Comparison of ENCODE assay signal across 22 cellular contexts in the genomic region with DNA sequence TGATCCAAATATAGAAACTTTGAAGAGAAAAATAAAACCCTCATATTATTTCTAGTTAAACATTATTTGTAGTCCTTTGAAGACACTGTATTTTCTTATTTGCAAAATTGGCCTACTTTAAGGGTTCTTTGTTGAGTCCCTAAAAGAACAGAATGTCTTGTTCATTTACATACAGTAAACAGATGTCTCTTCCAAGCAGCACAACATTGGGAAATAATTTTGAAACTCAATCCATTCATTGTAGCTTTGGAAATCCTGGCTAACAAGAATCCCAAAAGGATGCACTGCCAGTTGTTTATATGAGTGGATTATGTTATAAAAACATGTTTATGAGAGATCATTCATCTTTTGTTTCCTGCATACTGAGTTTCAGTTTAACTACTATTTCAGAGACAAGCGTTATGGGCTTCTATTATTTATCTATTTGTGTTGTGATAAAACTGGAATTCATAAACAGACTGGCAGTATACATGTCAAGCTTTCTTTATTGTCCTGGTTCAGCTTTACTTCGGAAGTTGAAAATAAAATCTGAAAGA.
DNase-seq lines count a peak whose midpoint lies in the region; ATAC-seq and TF ChIP-seq lines count a peak whose summit lies in the region.
"Had no signal": no experiment of that assay in that cellular context is flagged by ENCODE, and none has a peak within 500 bp of the region (broad histone marks: within the 10 kb centered on the region; RNA-seq: fewer than 3 reads in every experiment).

No MANE protein-coding gene starts in this region.

- no peaks in the 10 kb centered on the region for H3K4me1 Mint-ChIP-seq in activated CD4-positive, alpha-beta memory T cell treated with anti-CD3 and anti-CD28 coated beads, Interleukin-2, amount 10 ng/mL, durations not matched to agents 7 days and 5 days
- H3K4me1 Mint-ChIP-seq: central memory CD8-positive, alpha-beta T cell; IgD-negative memory B cell; memory B cell; naive thymus-derived CD8-positive, alpha-beta T cell had no signal

- no peaks in the 10 kb centered on the region for H3K36me3 Mint-ChIP-seq in activated CD4-positive, alpha-beta memory T cell treated with anti-CD3 and anti-CD28 coated beads, Interleukin-2, amount 10 ng/mL, durations not matched to agents 7 days and 5 days (ENCODE audit: low read depth)
- H3K36me3 Mint-ChIP-seq: IgD-negative memory B cell; memory B cell; naive thymus-derived CD8-positive, alpha-beta T cell had no signal

- TF ChIP-seq POLR2A in esophagus squamous epithelium (IDR thresholded peaks at IDR 0.05) (no peak), sigmoid colon (IDR thresholded peaks at IDR 0.05) (no peak), uterus (IDR thresholded peaks at IDR 0.05) (no peak)

- H3K27me3 Mint-ChIP-seq in activated CD4-positive, alpha-beta memory T cell treated with anti-CD3 and anti-CD28 coated beads, Interleukin-2, amount 10 ng/mL, durations not matched to agents 7 days and 5 days = no peaks in the 10 kb centered on the region
- H3K27me3 Mint-ChIP-seq: central memory CD8-positive, alpha-beta T cell; IgD-negative memory B cell; memory B cell; naive thymus-derived CD8-positive, alpha-beta T cell had no signal

- H3K36me3 ChIP-seq in esophagus squamous epithelium = no peaks in the 10 kb centered on the region
- no peaks in the 10 kb centered on the region for H3K36me3 ChIP-seq in sigmoid colon
- H3K36me3 ChIP-seq in uterus = no peaks in the 10 kb centered on the region
- no peaks in the 10 kb centered on the region for H3K36me3 ChIP-seq in SJCRH30
- H3K36me3 ChIP-seq: heart right ventricle had no signal

- H3K27ac ChIP-seq in esophagus squamous epithelium (peak overlapping the region in 3 of 4 donors; percentile 65 to 81 (median 80)), right cardiac atrium (ENCODE audit: low read length) (no peak overlapping the region), sigmoid colon (peak overlapping the region; percentile 57 to 62 (median 59)), uterus (peak overlapping the region; percentile 74 to 83), SJCRH30 (no peak overlapping the region)
- H3K27ac ChIP-seq: HL-60 had no signal

- H3K27ac Mint-ChIP-seq in activated CD4-positive, alpha-beta memory T cell treated with anti-CD3 and anti-CD28 coated beads, Interleukin-2, amount 10 ng/mL, durations not matched to agents 7 days and 5 days = no peak overlapping the region
- H3K27ac Mint-ChIP-seq: IgD-negative memory B cell; memory B cell; naive thymus-derived CD8-positive, alpha-beta T cell had no signal

- DNase-seq in esophagus squamous epithelium (lab: John Stamatoyannopoulos, UW) (no peak), right cardiac atrium (no peak), sigmoid colon (no peak), uterus (peak in 1 of 2 donors; percentile 22), SJCRH30 (no peak), NCI-H1930 (lab: John Stamatoyannopoulos, UW) (no peak)
- no peak for DNase-seq in activated CD4-positive, alpha-beta memory T cell treated with anti-CD3 and anti-CD28 coated beads, Interleukin-2, amount 10 ng/mL, durations not matched to agents 7 days and 5 days
- DNase-seq: activated CD4-positive, alpha-beta T cell treated with anti-CD3 and anti-CD28 coated beads for 48 hours; activated CD8-positive, alpha-beta memory T cell treated with anti-CD3 and anti-CD28 coated beads, Interleukin-2, amount 50 U/mL, for 4 hours; activated effector memory CD4-positive, alpha-beta T cell treated with anti-CD3 and anti-CD28 coated beads, Interleukin-2, amount 50 U/mL, for 16 hours; amniotic stem cell; COR-L47; erythroblast; heart right ventricle; naive thymus-derived CD8-positive, alpha-beta T cell; NCI-H187 treated with DMSO at 0.1 percent for 48 hours; NCI-H510A; stimulated activated CD4-positive, alpha-beta T cell treated with anti-CD3 and anti-CD28 coated beads, Interleukin-4, amount 100 ng/mL, for 4 hours had no signal

- H3K4me1 ChIP-seq in esophagus squamous epithelium = peaks cover 0 to 8% (median 0%) of the 10 kb centered on the region in 3 donors
- H3K4me1 ChIP-seq in right cardiac atrium (ENCODE audit: control insufficient read depth, insufficient read depth, low read length) = no peaks in the 10 kb centered on the region
- no peaks in the 10 kb centered on the region for H3K4me1 ChIP-seq in sigmoid colon
- peaks cover 0 to 9% of the 10 kb centered on the region in 2 donors for H3K4me1 ChIP-seq in uterus
- peaks cover 6% of the 10 kb centered on the region; the same call in 1 of the 2 replicates for H3K4me1 ChIP-seq in SJCRH30

- peak; percentile 61 to 92 (median 70) for TF ChIP-seq EP300 in sigmoid colon (IDR thresholded peaks at IDR 0.05)

- peak; percentile 28 to 74 for ATAC-seq in right cardiac atrium
- ATAC-seq: naive thymus-derived CD8-positive, alpha-beta T cell had no signal

- WGBS in esophagus squamous epithelium, 2 donors = 50 to 71% methylated on average over 2 of the region's 2 CpGs
- WGBS in right cardiac atrium = 54% methylated on average over 2 of the region's 2 CpGs
- WGBS in sigmoid colon, 2 donors = 34 to 63% methylated on average over 2 of the region's 2 CpGs

- no peaks in the 10 kb centered on the region for H3K9me3 ChIP-seq in esophagus squamous epithelium
- H3K9me3 ChIP-seq in right cardiac atrium (ENCODE audit: control insufficient read depth, low read length) = no peaks in the 10 kb centered on the region
- H3K9me3 ChIP-seq in sigmoid colon = no peaks in the 10 kb centered on the region
- no peaks in the 10 kb centered on the region for H3K9me3 ChIP-seq in uterus
- H3K9me3 ChIP-seq in SJCRH30 (replicated peaks) = no peaks in the 10 kb centered on the region
- H3K9me3 ChIP-seq: heart right ventricle had no signal

- intact Hi-C loops in esophagus squamous epithelium (cut with DNase I) (no loop called here), right cardiac atrium (cut with DNase I) (no loop called here), sigmoid colon (cut with DNase I) (no loop called here), uterus (cut with DNase I; ENCODE audit: low total_unique reads) (no loop called here)

- no peak overlapping the region for H3K4me3 Mint-ChIP-seq in activated CD4-positive, alpha-beta memory T cell treated with anti-CD3 and anti-CD28 coated beads, Interleukin-2, amount 10 ng/mL, durations not matched to agents 7 days and 5 days
- H3K4me3 Mint-ChIP-seq: central memory CD8-positive, alpha-beta T cell; IgD-negative memory B cell; memory B cell; naive thymus-derived CD8-positive, alpha-beta T cell had no signal

- TF ChIP-seq CTCF in esophagus squamous epithelium (IDR thresholded peaks at IDR 0.05) = no peak
- TF ChIP-seq CTCF in sigmoid colon (IDR thresholded peaks at IDR 0.05) = no peak
- TF ChIP-seq CTCF in uterus (IDR thresholded peaks at IDR 0.05) = no peak

- POLR2A ChIA-PET in activated CD4-positive, alpha-beta memory T cell treated with anti-CD3 and anti-CD28 coated beads, Interleukin-2, amount 10 ng/mL, durations not matched to agents 7 days and 5 days (lab: Charles Lee) = no interaction called here

- no peaks in the 10 kb centered on the region for H3K27me3 ChIP-seq in esophagus squamous epithelium
- H3K27me3 ChIP-seq in right cardiac atrium (ENCODE audit: control insufficient read depth, insufficient read depth) = no peaks in the 10 kb centered on the region
- H3K27me3 ChIP-seq in sigmoid colon = no peaks in the 10 kb centered on the region
- H3K27me3 ChIP-seq in uterus = no peaks in the 10 kb centered on the region
- H3K27me3 ChIP-seq in SJCRH30 = no peaks in the 10 kb centered on the region
- H3K27me3 ChIP-seq: heart right ventricle had no signal

- peaks cover 6% of the 10 kb centered on the region for H3K9me3 Mint-ChIP-seq in activated CD4-positive, alpha-beta memory T cell treated with anti-CD3 and anti-CD28 coated beads, Interleukin-2, amount 10 ng/mL, durations not matched to agents 7 days and 5 days

- H3K4me3 ChIP-seq in esophagus squamous epithelium (no peak overlapping the region), right cardiac atrium (ENCODE audit: low read length) (no peak overlapping the region), sigmoid colon (no peak overlapping the region), uterus (no peak overlapping the region), SJCRH30 (no peak overlapping the region)
- H3K4me3 ChIP-seq: heart right ventricle had no signal

- CTCF ChIA-PET in activated CD4-positive, alpha-beta memory T cell treated with anti-CD3 and anti-CD28 coated beads, Interleukin-2, amount 10 ng/mL, durations not matched to agents 7 days and 5 days (lab: Charles Lee) = no interaction called here

Comparison
In these comparisons a context has a peak if more than half of its experiments do, and no peak if none do; other contexts are left out.
1. H3K27ac ChIP-seq: peak in esophagus squamous epithelium (3 of 4), sigmoid colon (4 of 4) and uterus (2 of 2); none in right cardiac atrium (single experiment) and SJCRH30 (single experiment).